ENCODE assay signal across 1 cellular context in the genomic region with DNA sequence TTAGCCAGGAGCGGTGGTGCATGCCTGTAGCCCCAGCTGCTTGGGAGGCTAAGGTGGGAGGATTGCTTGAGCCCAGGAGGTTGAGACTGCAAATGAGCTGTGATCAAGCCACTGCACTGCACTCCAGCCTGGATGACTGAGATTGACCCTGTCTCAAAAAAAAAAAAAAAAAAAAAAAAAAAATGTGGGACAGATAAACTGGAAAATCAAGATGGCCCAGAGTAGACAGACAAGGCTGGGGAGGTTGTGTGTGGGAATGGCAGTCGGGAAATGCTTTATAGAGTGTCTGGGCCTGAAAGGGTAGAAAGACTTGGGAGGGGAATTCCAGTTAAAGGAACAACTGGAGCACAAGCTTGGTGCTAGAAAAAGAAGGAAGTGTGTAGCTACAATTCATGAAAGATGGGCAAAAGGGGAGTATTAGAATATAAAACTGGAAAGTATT.
A peak's percentile ranks its signal among the peaks of the same experiment; 100 is the strongest.
TF ChIP-seq lines count a peak whose summit lies in the region.

No MANE protein-coding gene starts in this region.

TF ChIP-seq in HepG2, 621 proteins besides CTCF, POLR2A, EP300 and RAD21:
- TF ChIP-seq ZNF816 (CRISPR knock-in tag; IDR thresholded peaks at IDR 0.05; ENCODE audit: borderline replicate concordance) (0 out of 2 replicates have a peak, but pooled peaks have one; percentile 23), ZNF775 (CRISPR knock-in tag; IDR thresholded peaks at IDR 0.05; ENCODE audit: borderline replicate concordance) (no peak), GLMP (CRISPR knock-in tag; IDR thresholded peaks at IDR 0.05; ENCODE audit: borderline replicate concordance) (no peak), HOXA9 (CRISPR knock-in tag; IDR thresholded peaks at IDR 0.05; ENCODE audit: borderline replicate concordance) (no peak), ATF5 (CRISPR knock-in tag; IDR thresholded peaks at IDR 0.05; ENCODE audit: low read depth) (no peak), KAT2B (IDR thresholded peaks at IDR 0.05; ENCODE audit: borderline replicate concordance, low read depth, low read length) (no peak), CEBPZ (IDR thresholded peaks at IDR 0.05; ENCODE audit: low read length) (no peak), ZFP36 (IDR thresholded peaks at IDR 0.05; ENCODE audit: borderline replicate concordance, low read depth, low read length, partially characterized antibody) (no peak)
- TF ChIP-seq, protein P1, sequence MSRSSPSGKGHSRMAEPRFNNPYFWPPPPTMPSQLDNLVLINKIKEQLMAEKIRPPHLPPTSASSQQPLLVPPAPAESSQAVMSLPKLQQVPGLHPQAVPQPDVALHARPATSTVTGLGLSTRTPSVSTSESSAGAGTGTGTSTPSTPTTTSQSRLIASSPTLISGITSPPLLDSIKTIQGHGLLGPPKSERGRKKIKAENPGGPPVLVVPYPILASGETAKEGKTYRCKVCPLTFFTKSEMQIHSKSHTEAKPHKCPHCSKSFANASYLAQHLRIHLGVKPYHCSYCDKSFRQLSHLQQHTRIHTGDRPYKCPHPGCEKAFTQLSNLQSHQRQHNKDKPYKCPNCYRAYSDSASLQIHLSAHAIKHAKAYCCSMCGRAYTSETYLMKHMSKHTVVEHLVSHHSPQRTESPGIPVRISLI (CRISPR knock-in tag; IDR thresholded peaks at IDR 0.05; ENCODE audit: borderline replicate concordance) = peak; percentile 49; the same call in 1 of the 2 replicates
